8 cellular contexts compared by ENCODE assay signal in genomic region chr16:88570691-88571092, GRCh38. TPM values are rescaled to one million over a fixed set of nuclear protein-coding genes. Genes with fewer than 3 reads are reported as not detected.
DNase-seq lines count a peak whose midpoint lies in the region; ATAC-seq, FAIRE-seq and TF ChIP-seq lines count a peak whose summit lies in the region.

No MANE protein-coding gene starts in this region.

- ATAC-seq in GM18873 (IDR thresholded peaks at IDR 0.05; ENCODE audit: low FRiP score, unreplicated experiment) (peak; percentile 13), HG03354 (IDR thresholded peaks at IDR 0.05; ENCODE audit: poor library complexity, severe bottlenecking, unreplicated experiment) (peak; percentile 29), natural killer cell (peak; percentile 41 to 52 (median 46))

- H3K36me3 Mint-ChIP-seq in natural killer cell: no peaks in the 10 kb centered on the region

- TF ChIP-seq POLR2A in GM12892 (IDR thresholded peaks at IDR 0.05; ENCODE audit: low read depth, low read length): no peak

- DNase-seq in WERI-Rb-1 (no peak), natural killer cell (no peak), NCI-H446 treated with DMSO at 0.1 percent for 48 hours (lab: John Stamatoyannopoulos, UW) (no peak), GM12892 (ENCODE audit: insufficient read length) (no peak), GOT3 (lab: John Stamatoyannopoulos, UW) (no peak)
- peak in 2 of 3 donors; percentile 18 to 34 for DNase-seq in effector memory CD4-positive, alpha-beta T cell

- peak overlapping the region; percentile 85 for H3K4me3 Mint-ChIP-seq in natural killer cell

- TF ChIP-seq CTCF in WERI-Rb-1 (IDR thresholded peaks at IDR 0.05; ENCODE audit: low read depth, low read length) (no peak), natural killer cell (IDR thresholded peaks at IDR 0.05) (no peak)

- H3K27me3 ChIP-seq in WERI-Rb-1 (ENCODE audit: insufficient read depth, low read depth, severe bottlenecking): no peaks in the 10 kb centered on the region
- H3K27me3 ChIP-seq in effector memory CD4-positive, alpha-beta T cell (replicated peaks; ENCODE audit: control insufficient read depth, insufficient read depth, low read length, poor library complexity, severe bottlenecking): no peaks in the 10 kb centered on the region

- H3K27ac Mint-ChIP-seq in natural killer cell: peak overlapping the region; percentile 84 to 87

- H3K27me3 Mint-ChIP-seq in natural killer cell (ENCODE audit: low read depth in 2 of 2): no peaks in the 10 kb centered on the region

- intact Hi-C loops in natural killer cell (cut with micrococcal nuclease): loop anchor here (1.0 to 10.0 kb wide), 3 partner anchors 64 to 802 kb away; partner anchors contain the start of genes CTU2, IL17C and RNF166

- peak overlapping the region; percentile 76 for H3K4me3 ChIP-seq in WERI-Rb-1 (ENCODE audit: low read depth, low read length)
- peak overlapping the region; percentile 74 for H3K4me3 ChIP-seq in effector memory CD4-positive, alpha-beta T cell (ENCODE audit: insufficient read depth, low read depth, low read length, poor library complexity, severe bottlenecking)

- H3K9me3 ChIP-seq in WERI-Rb-1 (ENCODE audit: severe bottlenecking): no peaks in the 10 kb centered on the region
- no peaks in the 10 kb centered on the region for H3K9me3 ChIP-seq in effector memory CD4-positive, alpha-beta T cell (ENCODE audit: control insufficient read depth, low read length)

- peaks cover 8% of the 10 kb centered on the region; the same call in 1 of the 2 replicates for H3K36me3 ChIP-seq in WERI-Rb-1
- H3K36me3 ChIP-seq in effector memory CD4-positive, alpha-beta T cell (ENCODE audit: control insufficient read depth, insufficient read depth, low read length): peaks cover 7% of the 10 kb centered on the region

- no peak for FAIRE-seq in GM12892 (lab: Jason Lieb, UNC)

- H3K9me3 Mint-ChIP-seq in natural killer cell: no peaks in the 10 kb centered on the region

- H3K4me1 ChIP-seq in effector memory CD4-positive, alpha-beta T cell (ENCODE audit: control insufficient read depth, insufficient read depth, low read length, poor library complexity, severe bottlenecking): peaks cover 18% of the 10 kb centered on the region

- H3K4me1 Mint-ChIP-seq in natural killer cell: peaks cover 25 to 36% of the 10 kb centered on the region in 2 donors

- peak overlapping the region; percentile 76 for H3K27ac ChIP-seq in WERI-Rb-1
- peak overlapping the region; percentile 77 for H3K27ac ChIP-seq in effector memory CD4-positive, alpha-beta T cell (ENCODE audit: insufficient read depth, low read length, poor library complexity, severe bottlenecking)

RNA-seq across cellular contexts. Expression of gene ZC3H18, which starts 0.5 kb away (rescaled TPM):
- total RNA-seq in natural killer cell: 100 to 1,000 TPM; 125 to 130 (median 126) TPM
- 17.9 TPM for polyA plus RNA-seq in GM12892 (2012; ENCODE audit: missing spikeins)

Comparison
In these comparisons a context has a peak if more than half of its experiments do, and no peak if none do; other contexts are left out.
1. DNase-seq: peak in effector memory CD4-positive, alpha-beta T cell (2 of 3); none in WERI-Rb-1 (single experiment), natural killer cell (single experiment), NCI-H446 treated with DMSO at 0.1 percent for 48 hours (single experiment), GM12892 (single experiment) and GOT3 (single experiment).
2. Peak in every context shown above with its lines, with median percentiles within 50 percentile points of each other: ATAC-seq.